11 cellular contexts compared by ENCODE assay signal in genomic region chr14:101820283-101820798, GRCh38. TPM values are rescaled to one million over a fixed set of nuclear protein-coding genes. Genes with fewer than 3 reads are reported as not detected.
DNase-seq lines count a peak whose midpoint lies in the region; ATAC-seq and TF ChIP-seq lines count a peak whose summit lies in the region.
"Had no signal": no experiment of that assay in that cellular context is flagged by ENCODE, and none has a peak within 500 bp of the region (broad histone marks: within the 10 kb centered on the region; RNA-seq: fewer than 3 reads in every experiment).

No MANE protein-coding gene starts in this region.

- peaks cover 71% of the 10 kb centered on the region for H3K4me1 ChIP-seq in Loucy (ENCODE audit: insufficient read depth, low read length, poor library complexity, severe bottlenecking)

- H3K27ac Mint-ChIP-seq in activated naive CD8-positive, alpha-beta T cell treated with anti-CD3 and anti-CD28 coated beads, Interleukin-2, amount 50 U/mL, for 24 hours: peak overlapping the region; percentile 95
- peak overlapping the region; percentile 97 for H3K27ac Mint-ChIP-seq in stimulated activated effector memory CD8-positive, alpha-beta T cell treated with anti-CD3 and anti-CD28 coated beads, Interleukin-12 subunit alpha, Interleukin-12 subunit beta, amount 100 ng/mL, for 72 hours

- H3K36me3 Mint-ChIP-seq in activated naive CD8-positive, alpha-beta T cell treated with anti-CD3 and anti-CD28 coated beads, Interleukin-2, amount 50 U/mL, for 24 hours (ENCODE audit: low read depth): peaks cover 31% of the 10 kb centered on the region
- peaks cover 90% of the 10 kb centered on the region for H3K36me3 Mint-ChIP-seq in stimulated activated effector memory CD8-positive, alpha-beta T cell treated with anti-CD3 and anti-CD28 coated beads, Interleukin-12 subunit alpha, Interleukin-12 subunit beta, amount 100 ng/mL, for 72 hours

- peak overlapping the region; percentile 39 for H3K4me2 ChIP-seq in Loucy (ENCODE audit: low read depth, low read length, poor library complexity, severe bottlenecking)
- H3K4me2 ChIP-seq: KMS-11 had no signal

- no peak for TF ChIP-seq CTCF in Loucy (conservative IDR thresholded peaks at IDR 0.05; ENCODE audit: low read length)

- no peaks in the 10 kb centered on the region for H3K9me2 ChIP-seq in Loucy (replicated peaks; ENCODE audit: low read depth, low read length)

- peaks cover 91% of the 10 kb centered on the region for H3K4me1 Mint-ChIP-seq in activated naive CD8-positive, alpha-beta T cell treated with anti-CD3 and anti-CD28 coated beads, Interleukin-2, amount 50 U/mL, for 24 hours
- peaks cover 87% of the 10 kb centered on the region for H3K4me1 Mint-ChIP-seq in stimulated activated effector memory CD8-positive, alpha-beta T cell treated with anti-CD3 and anti-CD28 coated beads, Interleukin-12 subunit alpha, Interleukin-12 subunit beta, amount 100 ng/mL, for 72 hours

- H4K20me1 ChIP-seq in Loucy (ENCODE audit: insufficient read depth, low read length, poor library complexity, severe bottlenecking): peaks cover 55% of the 10 kb centered on the region

- peak; percentile 40 for DNase-seq in activated CD4-positive, alpha-beta T cell treated with anti-CD3 and anti-CD28 coated beads for 4 hours
- no peak for DNase-seq in activated CD4-positive, alpha-beta T cell treated with anti-CD3 and anti-CD28 coated beads, Interleukin-2, amount 50 U/mL, for 4 hours
- peak; percentile 55 for DNase-seq in activated naive CD8-positive, alpha-beta T cell treated with anti-CD3 and anti-CD28 coated beads, Interleukin-2, amount 50 U/mL, for 24 hours
- peak in 1 of 2 donors; percentile 75 for DNase-seq in stimulated activated effector memory CD8-positive, alpha-beta T cell treated with anti-CD3 and anti-CD28 coated beads, Interleukin-12 subunit alpha, Interleukin-12 subunit beta, amount 100 ng/mL, for 72 hours (ENCODE audit: low spot score in 2 of 2)
- DNase-seq in NCI-H2081 (lab: John Stamatoyannopoulos, UW): no peak
- DNase-seq in MG63: no peak
- DNase-seq in NCI-H187 (lab: John Stamatoyannopoulos, UW): no peak
- DNase-seq: NCI-H510A treated with DMSO at 0.1 percent for 48 hours, T1000 had no signal

- H3K4me3 ChIP-seq in Loucy (ENCODE audit: low read length, poor library complexity, severe bottlenecking) (no peak overlapping the region), MG63 (no peak overlapping the region)

- no peak overlapping the region for H2AFZ ChIP-seq in Loucy (ENCODE audit: low read length)

- no peaks in the 10 kb centered on the region for H3K9me3 Mint-ChIP-seq in activated naive CD8-positive, alpha-beta T cell treated with anti-CD3 and anti-CD28 coated beads, Interleukin-2, amount 50 U/mL, for 24 hours
- no peaks in the 10 kb centered on the region for H3K9me3 Mint-ChIP-seq in stimulated activated effector memory CD8-positive, alpha-beta T cell treated with anti-CD3 and anti-CD28 coated beads, Interleukin-12 subunit alpha, Interleukin-12 subunit beta, amount 100 ng/mL, for 72 hours

- peaks cover 21% of the 10 kb centered on the region; the same call in 1 of the 2 replicates for H3K36me3 ChIP-seq in Loucy (ENCODE audit: insufficient read depth, low read length)
- H3K36me3 ChIP-seq in MG63: no peaks in the 10 kb centered on the region; the same call in 1 of the 2 replicates

- peak; percentile 16 for ATAC-seq in activated naive CD8-positive, alpha-beta T cell treated with anti-CD3 and anti-CD28 coated beads, Interleukin-2, amount 50 U/mL, for 24 hours
- peak; percentile 49 for ATAC-seq in stimulated activated effector memory CD8-positive, alpha-beta T cell treated with anti-CD3 and anti-CD28 coated beads, Interleukin-12 subunit alpha, Interleukin-12 subunit beta, amount 100 ng/mL, for 72 hours

- no peaks in the 10 kb centered on the region for H3K9me3 ChIP-seq in Loucy (ENCODE audit: insufficient read depth, low read depth, low read length)
- no peaks in the 10 kb centered on the region for H3K9me3 ChIP-seq in MG63

- H3K27me3 ChIP-seq in Loucy (ENCODE audit: insufficient read depth, low read length, poor library complexity, severe bottlenecking) (no peaks in the 10 kb centered on the region), MG63 (no peaks in the 10 kb centered on the region)

- H3K9ac ChIP-seq in Loucy (ENCODE audit: low read depth, low read length, poor library complexity, severe bottlenecking): no peak overlapping the region
- H3K9ac ChIP-seq: KMS-11 had no signal

- H3F3A ChIP-seq in Loucy (ENCODE audit: low read depth): peaks cover 4% of the 10 kb centered on the region; the same call in 1 of the 2 replicates

- peaks cover 95% of the 10 kb centered on the region for H3K79me2 ChIP-seq in Loucy (ENCODE audit: insufficient read depth, low read length)

- H3K4me3 Mint-ChIP-seq in activated naive CD8-positive, alpha-beta T cell treated with anti-CD3 and anti-CD28 coated beads, Interleukin-2, amount 50 U/mL, for 24 hours: peak overlapping the region; percentile 73
- H3K4me3 Mint-ChIP-seq in stimulated activated effector memory CD8-positive, alpha-beta T cell treated with anti-CD3 and anti-CD28 coated beads, Interleukin-12 subunit alpha, Interleukin-12 subunit beta, amount 100 ng/mL, for 72 hours: peak overlapping the region; percentile 73

- H3K27me3 Mint-ChIP-seq in activated naive CD8-positive, alpha-beta T cell treated with anti-CD3 and anti-CD28 coated beads, Interleukin-2, amount 50 U/mL, for 24 hours: no peaks in the 10 kb centered on the region

RNA-seq across cellular contexts. Expression of gene PPP2R5C, which starts 58.8 kb away (rescaled TPM):
- 53.3 and 72.1 TPM in 2 replicates for total RNA-seq in MG63 (2014; rRNA removed; shearing (Covaris generic); ENCODE audit: low replicate concordance)

Comparison
In these comparisons a context has a peak if more than half of its experiments do, and no peak if none do; other contexts are left out.
1. DNase-seq: peak in activated CD4-positive, alpha-beta T cell treated with anti-CD3 and anti-CD28 coated beads for 4 hours (2 of 2) and activated naive CD8-positive, alpha-beta T cell treated with anti-CD3 and anti-CD28 coated beads, Interleukin-2, amount 50 U/mL, for 24 hours (single experiment); none in activated CD4-positive, alpha-beta T cell treated with anti-CD3 and anti-CD28 coated beads, Interleukin-2, amount 50 U/mL, for 4 hours (0 of 2), NCI-H2081 (0 of 2), MG63 (single experiment) and NCI-H187 (0 of 2).